Comparison of ENCODE assay signal across 28 cellular contexts in the genomic region with DNA sequence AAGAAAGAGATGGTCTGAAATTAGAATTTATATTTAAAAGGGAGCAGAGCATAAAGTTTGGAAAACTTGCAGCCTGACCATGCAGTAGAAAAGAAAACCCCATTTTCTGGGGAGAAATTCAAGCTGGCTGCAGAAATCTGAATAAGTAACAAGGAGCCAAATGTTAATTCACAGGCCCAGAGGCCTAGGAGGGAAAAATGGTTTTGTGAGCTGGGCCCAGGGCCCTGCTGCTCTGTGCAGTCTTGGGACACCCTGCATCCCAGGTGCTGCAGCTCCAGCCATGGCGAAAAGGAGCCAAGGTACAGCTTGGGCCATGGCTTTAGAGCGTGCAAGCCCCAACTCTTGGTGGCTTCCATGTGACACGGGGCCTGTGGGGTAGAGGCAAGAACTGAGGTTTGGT.
"Had no signal": no experiment of that assay in that cellular context is flagged by ENCODE, and none has a peak within 500 bp of the region (broad histone marks: within the 10 kb centered on the region; RNA-seq: fewer than 3 reads in every experiment).

No MANE protein-coding gene starts in this region.

- DNase-seq: colonic mucosa; cortex of kidney; effector CD8-positive, alpha-beta T cell; effector memory CD8-positive, alpha-beta T cell; endodermal cell; foreskin keratinocyte; heart left ventricle; hypothalamus; immature natural killer cell; islet precursor cell; kidney; kidney glomerular epithelial cell; left colon; left lung; left ventricle myocardium superior; lower lobe of right lung; mesenchymal stem cell; mucosa of descending colon; naive B cell; naive thymus-derived CD8-positive, alpha-beta T cell had no signal

- H3K27ac Mint-ChIP-seq: dendritic cell treated with granulocyte-macrophage colony-stimulating factor and Interleukin-4, amounts not matched to agents 40 ng/mL and 50 ng/mL, for 4 days; endodermal cell; mesothelial cell of epicardium had no signal

- H3K9me3 ChIP-seq: colonic mucosa, esophagus muscularis mucosa, gastroesophageal sphincter, lower lobe of right lung, mucosa of descending colon had no signal

- H3K4me2 ChIP-seq: hepatocyte had no signal

- FAIRE-seq: endometrium, endothelial cell of umbilical vein, frontal cortex, kidney had no signal

- H3K4me3 Mint-ChIP-seq: dendritic cell treated with granulocyte-macrophage colony-stimulating factor and Interleukin-4, amounts not matched to agents 40 ng/mL and 50 ng/mL, for 4 days; effector memory CD8-positive, alpha-beta T cell; endodermal cell; immature natural killer cell; mesothelial cell of epicardium; naive thymus-derived CD8-positive, alpha-beta T cell had no signal

- H3K27ac ChIP-seq: colonic mucosa, esophagus muscularis mucosa, foreskin keratinocyte, gastroesophageal sphincter, heart left ventricle, hepatocyte, left lung, lower lobe of right lung had no signal

- ATAC-seq: effector memory CD8-positive, alpha-beta T cell; foreskin keratinocyte; gastroesophageal sphincter; heart left ventricle; left colon; left lung; left ventricle myocardium superior; lower lobe of right lung; mucosa of descending colon; naive thymus-derived CD8-positive, alpha-beta T cell had no signal

- H3K9me3 Mint-ChIP-seq: dendritic cell treated with granulocyte-macrophage colony-stimulating factor and Interleukin-4, amounts not matched to agents 40 ng/mL and 50 ng/mL, for 4 days; effector memory CD8-positive, alpha-beta T cell; immature natural killer cell had no signal

- H3K4me1 ChIP-seq: colonic mucosa, gastroesophageal sphincter, lower lobe of right lung had no signal

- H3K27me3 Mint-ChIP-seq: dendritic cell treated with granulocyte-macrophage colony-stimulating factor and Interleukin-4, amounts not matched to agents 40 ng/mL and 50 ng/mL, for 4 days; effector memory CD8-positive, alpha-beta T cell; naive B cell; naive thymus-derived CD8-positive, alpha-beta T cell had no signal

- H3K4me3 ChIP-seq: colonic mucosa, esophagus muscularis mucosa, gastroesophageal sphincter, heart left ventricle, hepatocyte, left lung, lower lobe of right lung, mucosa of descending colon had no signal
